1 cellular context compared by ENCODE assay signal in genomic region chr5:172959824-172960799, GRCh38.
TF ChIP-seq lines count a peak whose summit lies in the region.

No MANE protein-coding gene starts in this region.

TF ChIP-seq in HepG2, 621 proteins besides CTCF, POLR2A, EP300 and RAD21 (continued from another document and continues in another):
- TF ChIP-seq THRA (CRISPR knock-in tag; IDR thresholded peaks at IDR 0.05; ENCODE audit: borderline replicate concordance) (no peak), NFIC (IDR thresholded peaks at IDR 0.05; ENCODE audit: low read length) (no peak), GATAD2A (CRISPR knock-in tag; IDR thresholded peaks at IDR 0.05) (no peak), HNF1A (IDR thresholded peaks at IDR 0.05; ENCODE audit: low read depth) (no peak), HNF1A (CRISPR knock-in tag; IDR thresholded peaks at IDR 0.05; ENCODE audit: borderline replicate concordance) (no peak), ZNF136 (CRISPR knock-in tag; IDR thresholded peaks at IDR 0.05; ENCODE audit: low read depth) (no peak), ZNF646 (CRISPR knock-in tag; IDR thresholded peaks at IDR 0.05) (no peak), FOXO1 (CRISPR knock-in tag; IDR thresholded peaks at IDR 0.05) (no peak), RNF2 (conservative IDR thresholded peaks at IDR 0.05; ENCODE audit: low read depth) (no peak), ZNF383 (CRISPR knock-in tag; IDR thresholded peaks at IDR 0.05; ENCODE audit: borderline replicate concordance) (no peak), ELF3 (CRISPR knock-in tag; IDR thresholded peaks at IDR 0.05) (no peak), MXI1 (IDR thresholded peaks at IDR 0.05; ENCODE audit: borderline replicate concordance, low read depth, low read length) (no peak), ZSCAN22 (CRISPR knock-in tag; IDR thresholded peaks at IDR 0.05) (no peak), ARHGAP35 (CRISPR knock-in tag; IDR thresholded peaks at IDR 0.05; ENCODE audit: borderline replicate concordance) (no peak), ZNF564 (CRISPR knock-in tag; IDR thresholded peaks at IDR 0.05) (no peak), ZNF281 (CRISPR knock-in tag; IDR thresholded peaks at IDR 0.05; ENCODE audit: borderline replicate concordance) (no peak), NAIF1 (CRISPR knock-in tag; IDR thresholded peaks at IDR 0.05; ENCODE audit: borderline replicate concordance) (no peak), ZNF549 (CRISPR knock-in tag; IDR thresholded peaks at IDR 0.05) (no peak), ATF6 (CRISPR knock-in tag; conservative IDR thresholded peaks at IDR 0.05) (no peak), SATB2 (CRISPR knock-in tag; IDR thresholded peaks at IDR 0.05) (no peak), CEBPZ (IDR thresholded peaks at IDR 0.05; ENCODE audit: low read length) (no peak), ZNF773 (CRISPR knock-in tag; IDR thresholded peaks at IDR 0.05; ENCODE audit: borderline replicate concordance) (no peak), ZNF33A (CRISPR knock-in tag; IDR thresholded peaks at IDR 0.05; ENCODE audit: borderline replicate concordance) (no peak), SUZ12 (IDR thresholded peaks at IDR 0.05; ENCODE audit: low read depth, low read length) (no peak), AKNA (CRISPR knock-in tag; IDR thresholded peaks at IDR 0.05; ENCODE audit: borderline replicate concordance) (no peak), ZNF589 (CRISPR knock-in tag; conservative IDR thresholded peaks at IDR 0.05) (no peak), ELF4 (CRISPR knock-in tag; IDR thresholded peaks at IDR 0.05; ENCODE audit: borderline replicate concordance) (no peak), SP4 (CRISPR knock-in tag; IDR thresholded peaks at IDR 0.05) (no peak), SRSF4 (IDR thresholded peaks at IDR 0.05; ENCODE audit: low read depth, low read length, poor library complexity, severe bottlenecking) (no peak), ZNF446 (CRISPR knock-in tag; IDR thresholded peaks at IDR 0.05) (no peak), CREB1 (IDR thresholded peaks at IDR 0.05) (0 out of 2 replicates have a peak, but pooled peaks have one; percentile 32), CREB1 (CRISPR knock-in tag; IDR thresholded peaks at IDR 0.05) (no peak)
